ENCODE assay signal across 1 cellular context in the genomic region with DNA sequence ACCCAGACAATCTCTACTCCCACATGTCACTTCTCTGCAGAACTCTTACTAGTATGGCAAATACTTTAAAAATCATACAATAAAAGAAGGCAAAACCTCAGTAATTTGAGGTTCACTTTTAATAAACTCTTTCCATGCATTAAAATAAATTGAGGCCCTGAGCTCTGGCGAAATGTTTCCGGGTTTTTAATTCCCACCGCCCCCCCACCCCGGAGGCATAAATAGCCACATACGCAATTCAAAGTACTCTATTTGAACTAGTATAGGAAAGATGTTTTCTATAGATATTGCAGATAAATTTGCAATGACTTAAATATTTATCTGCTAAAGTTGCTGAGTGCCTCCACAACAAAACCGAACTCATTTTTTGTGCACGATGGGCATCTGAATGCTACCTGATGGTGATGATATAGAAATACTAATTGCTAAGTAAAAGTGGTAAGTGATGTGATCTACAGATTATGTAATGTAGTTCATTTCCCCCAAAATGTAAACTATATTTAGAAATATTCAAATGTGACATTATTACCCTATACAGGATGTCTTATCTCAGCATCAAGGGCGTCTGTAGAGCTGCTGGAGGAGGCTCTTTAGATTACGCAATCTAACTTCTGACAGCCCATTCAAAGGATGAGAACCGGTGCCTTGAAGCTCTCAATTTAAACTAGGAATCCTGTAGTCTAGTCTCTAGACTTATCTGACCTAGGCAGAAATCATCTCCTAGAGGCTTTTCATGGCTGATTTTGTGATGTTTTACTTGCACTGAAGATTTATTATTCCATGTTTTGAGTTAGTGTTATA.
TF ChIP-seq lines count a peak whose summit lies in the region.

No MANE protein-coding gene starts in this region.

TF ChIP-seq in K562, 482 proteins besides CTCF, POLR2A, EP300 and RAD21 (continued from another document and continues in another):
- 0 out of 2 replicates have a peak, but pooled peaks have one; percentile 32 for TF ChIP-seq JUN (IDR thresholded peaks at IDR 0.05; ENCODE audit: borderline replicate concordance, low read depth, low read length)
- TF ChIP-seq JUN (CRISPR knock-in tag; IDR thresholded peaks at IDR 0.05; ENCODE audit: borderline replicate concordance): no peak
- peak; percentile 85 for TF ChIP-seq HDAC3 (IDR thresholded peaks at IDR 0.05; ENCODE audit: borderline replicate concordance, partially characterized antibody)
- no peak for TF ChIP-seq TFAM (CRISPR knock-in tag; conservative IDR thresholded peaks at IDR 0.05)
- TF ChIP-seq ZNF174 (CRISPR knock-in tag; IDR thresholded peaks at IDR 0.05): no peak
- TF ChIP-seq ZNF347 (CRISPR knock-in tag; IDR thresholded peaks at IDR 0.05; ENCODE audit: low read depth): no peak
- 0 out of 2 replicates have a peak, but pooled peaks have one; percentile 34 for TF ChIP-seq HDAC2 (IDR thresholded peaks at IDR 0.05)
- TF ChIP-seq, protein P1, sequence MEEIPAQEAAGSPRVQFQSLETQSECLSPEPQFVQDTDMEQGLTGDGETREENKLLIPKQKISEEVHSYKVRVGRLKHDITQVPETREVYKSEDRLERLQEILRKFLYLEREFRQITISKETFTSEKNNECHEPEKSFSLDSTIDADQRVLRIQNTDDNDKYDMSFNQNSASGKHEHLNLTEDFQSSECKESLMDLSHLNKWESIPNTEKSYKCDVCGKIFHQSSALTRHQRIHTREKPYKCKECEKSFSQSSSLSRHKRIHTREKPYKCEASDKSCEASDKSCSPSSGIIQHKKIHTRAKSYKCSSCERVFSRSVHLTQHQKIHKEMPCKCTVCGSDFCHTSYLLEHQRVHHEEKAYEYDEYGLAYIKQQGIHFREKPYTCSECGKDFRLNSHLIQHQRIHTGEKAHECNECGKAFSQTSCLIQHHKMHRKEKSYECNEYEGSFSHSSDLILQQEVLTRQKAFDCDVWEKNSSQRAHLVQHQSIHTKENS (CRISPR knock-in tag; IDR thresholded peaks at IDR 0.05): peak; percentile 66; the same call in 1 of the 2 replicates
- 0 out of 2 replicates have a peak, but pooled peaks have one; percentile 43 for TF ChIP-seq ZNF766 (CRISPR knock-in tag; conservative IDR thresholded peaks at IDR 0.05)
- TF ChIP-seq, protein P2, sequence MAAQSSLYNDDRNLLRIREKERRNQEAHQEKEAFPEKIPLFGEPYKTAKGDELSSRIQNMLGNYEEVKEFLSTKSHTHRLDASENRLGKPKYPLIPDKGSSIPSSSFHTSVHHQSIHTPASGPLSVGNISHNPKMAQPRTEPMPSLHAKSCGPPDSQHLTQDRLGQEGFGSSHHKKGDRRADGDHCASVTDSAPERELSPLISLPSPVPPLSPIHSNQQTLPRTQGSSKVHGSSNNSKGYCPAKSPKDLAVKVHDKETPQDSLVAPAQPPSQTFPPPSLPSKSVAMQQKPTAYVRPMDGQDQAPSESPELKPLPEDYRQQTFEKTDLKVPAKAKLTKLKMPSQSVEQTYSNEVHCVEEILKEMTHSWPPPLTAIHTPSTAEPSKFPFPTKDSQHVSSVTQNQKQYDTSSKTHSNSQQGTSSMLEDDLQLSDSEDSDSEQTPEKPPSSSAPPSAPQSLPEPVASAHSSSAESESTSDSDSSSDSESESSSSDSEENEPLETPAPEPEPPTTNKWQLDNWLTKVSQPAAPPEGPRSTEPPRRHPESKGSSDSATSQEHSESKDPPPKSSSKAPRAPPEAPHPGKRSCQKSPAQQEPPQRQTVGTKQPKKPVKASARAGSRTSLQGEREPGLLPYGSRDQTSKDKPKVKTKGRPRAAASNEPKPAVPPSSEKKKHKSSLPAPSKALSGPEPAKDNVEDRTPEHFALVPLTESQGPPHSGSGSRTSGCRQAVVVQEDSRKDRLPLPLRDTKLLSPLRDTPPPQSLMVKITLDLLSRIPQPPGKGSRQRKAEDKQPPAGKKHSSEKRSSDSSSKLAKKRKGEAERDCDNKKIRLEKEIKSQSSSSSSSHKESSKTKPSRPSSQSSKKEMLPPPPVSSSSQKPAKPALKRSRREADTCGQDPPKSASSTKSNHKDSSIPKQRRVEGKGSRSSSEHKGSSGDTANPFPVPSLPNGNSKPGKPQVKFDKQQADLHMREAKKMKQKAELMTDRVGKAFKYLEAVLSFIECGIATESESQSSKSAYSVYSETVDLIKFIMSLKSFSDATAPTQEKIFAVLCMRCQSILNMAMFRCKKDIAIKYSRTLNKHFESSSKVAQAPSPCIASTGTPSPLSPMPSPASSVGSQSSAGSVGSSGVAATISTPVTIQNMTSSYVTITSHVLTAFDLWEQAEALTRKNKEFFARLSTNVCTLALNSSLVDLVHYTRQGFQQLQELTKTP (IDR thresholded peaks at IDR 0.05; ENCODE audit: low read depth in 1 of 2, partially characterized antibody in 2 of 2): peak; percentile 36 to 87
- TF ChIP-seq HSF4 (CRISPR knock-in tag; IDR thresholded peaks at IDR 0.05; ENCODE audit: borderline replicate concordance): no peak
- TF ChIP-seq, protein P3, sequence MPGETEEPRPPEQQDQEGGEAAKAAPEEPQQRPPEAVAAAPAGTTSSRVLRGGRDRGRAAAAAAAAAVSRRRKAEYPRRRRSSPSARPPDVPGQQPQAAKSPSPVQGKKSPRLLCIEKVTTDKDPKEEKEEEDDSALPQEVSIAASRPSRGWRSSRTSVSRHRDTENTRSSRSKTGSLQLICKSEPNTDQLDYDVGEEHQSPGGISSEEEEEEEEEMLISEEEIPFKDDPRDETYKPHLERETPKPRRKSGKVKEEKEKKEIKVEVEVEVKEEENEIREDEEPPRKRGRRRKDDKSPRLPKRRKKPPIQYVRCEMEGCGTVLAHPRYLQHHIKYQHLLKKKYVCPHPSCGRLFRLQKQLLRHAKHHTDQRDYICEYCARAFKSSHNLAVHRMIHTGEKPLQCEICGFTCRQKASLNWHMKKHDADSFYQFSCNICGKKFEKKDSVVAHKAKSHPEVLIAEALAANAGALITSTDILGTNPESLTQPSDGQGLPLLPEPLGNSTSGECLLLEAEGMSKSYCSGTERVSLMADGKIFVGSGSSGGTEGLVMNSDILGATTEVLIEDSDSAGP (CRISPR knock-in tag; IDR thresholded peaks at IDR 0.05): no peak
- TF ChIP-seq TRIM24 (IDR thresholded peaks at IDR 0.05): peak in 1 of 2 experiments; percentile 82; a peak in 1 of 4 replicates
- TF ChIP-seq CBX5 (IDR thresholded peaks at IDR 0.05; ENCODE audit: borderline replicate concordance, low read depth): no peak
- TF ChIP-seq, protein P4, sequence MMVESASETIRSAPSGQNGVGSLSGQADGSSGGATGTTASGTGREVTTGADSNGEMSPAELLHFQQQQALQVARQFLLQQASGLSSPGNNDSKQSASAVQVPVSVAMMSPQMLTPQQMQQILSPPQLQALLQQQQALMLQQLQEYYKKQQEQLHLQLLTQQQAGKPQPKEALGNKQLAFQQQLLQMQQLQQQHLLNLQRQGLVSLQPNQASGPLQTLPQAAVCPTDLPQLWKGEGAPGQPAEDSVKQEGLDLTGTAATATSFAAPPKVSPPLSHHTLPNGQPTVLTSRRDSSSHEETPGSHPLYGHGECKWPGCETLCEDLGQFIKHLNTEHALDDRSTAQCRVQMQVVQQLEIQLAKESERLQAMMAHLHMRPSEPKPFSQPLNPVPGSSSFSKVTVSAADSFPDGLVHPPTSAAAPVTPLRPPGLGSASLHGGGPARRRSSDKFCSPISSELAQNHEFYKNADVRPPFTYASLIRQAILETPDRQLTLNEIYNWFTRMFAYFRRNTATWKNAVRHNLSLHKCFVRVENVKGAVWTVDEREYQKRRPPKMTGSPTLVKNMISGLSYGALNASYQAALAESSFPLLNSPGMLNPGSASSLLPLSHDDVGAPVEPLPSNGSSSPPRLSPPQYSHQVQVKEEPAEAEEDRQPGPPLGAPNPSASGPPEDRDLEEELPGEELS (CRISPR knock-in tag; IDR thresholded peaks at IDR 0.05; ENCODE audit: borderline replicate concordance): no peak
- peak; percentile 67; the same call in 1 of the 2 replicates for TF ChIP-seq PHTF2 (CRISPR knock-in tag; IDR thresholded peaks at IDR 0.05)
- TF ChIP-seq NR4A1 (CRISPR knock-in tag; IDR thresholded peaks at IDR 0.05): no peak
- no peak for TF ChIP-seq NR4A1 (tag; IDR thresholded peaks at IDR 0.05)
- TF ChIP-seq SMARCC2 (IDR thresholded peaks at IDR 0.05; ENCODE audit: low read depth): peak; percentile 49; the same call in 1 of the 2 replicates
- TF ChIP-seq PHF21A (IDR thresholded peaks at IDR 0.05; ENCODE audit: borderline replicate concordance, low read depth): peak; percentile 45; the same call in 1 of the 2 replicates
- no peak for TF ChIP-seq TARDBP (IDR thresholded peaks at IDR 0.05)
- no peak for TF ChIP-seq BCL6 (CRISPR knock-in tag; IDR thresholded peaks at IDR 0.05)
- TF ChIP-seq, protein P5, sequence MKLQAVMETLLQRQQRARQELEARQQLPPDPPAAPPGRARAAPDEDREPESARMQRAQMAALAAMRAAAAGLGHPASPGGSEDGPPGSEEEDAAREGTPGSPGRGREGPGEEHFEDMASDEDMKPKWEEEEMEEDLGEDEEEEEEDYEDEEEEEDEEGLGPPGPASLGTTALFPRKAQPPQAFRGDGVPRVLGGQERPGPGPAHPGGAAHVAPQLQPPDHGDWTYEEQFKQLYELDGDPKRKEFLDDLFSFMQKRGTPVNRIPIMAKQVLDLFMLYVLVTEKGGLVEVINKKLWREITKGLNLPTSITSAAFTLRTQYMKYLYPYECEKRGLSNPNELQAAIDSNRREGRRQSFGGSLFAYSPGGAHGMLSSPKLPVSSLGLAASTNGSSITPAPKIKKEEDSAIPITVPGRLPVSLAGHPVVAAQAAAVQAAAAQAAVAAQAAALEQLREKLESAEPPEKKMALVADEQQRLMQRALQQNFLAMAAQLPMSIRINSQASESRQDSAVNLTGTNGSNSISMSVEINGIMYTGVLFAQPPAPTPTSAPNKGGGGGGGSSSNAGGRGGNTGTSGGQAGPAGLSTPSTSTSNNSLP (IDR thresholded peaks at IDR 0.05; ENCODE audit: borderline replicate concordance, low read depth, low read length): peak; percentile 52; the same call in 1 of the 2 replicates
- peak; percentile 92 for TF ChIP-seq POLR2H (tag; IDR thresholded peaks at IDR 0.05; ENCODE audit: low read depth)
- peak; percentile 73; the same call in 1 of the 2 replicates for TF ChIP-seq RFX7 (CRISPR knock-in tag; IDR thresholded peaks at IDR 0.05)
- peak; percentile 55 to 69; a peak in 3 of 4 replicates for TF ChIP-seq KDM1A (IDR thresholded peaks at IDR 0.05)
- no peak for TF ChIP-seq XRCC4 (IDR thresholded peaks at IDR 0.05; ENCODE audit: extremely low read depth, insufficient read depth, insufficient read length)
- peak; percentile 77; the same call in 1 of the 2 replicates for TF ChIP-seq ZFPM2 (CRISPR knock-in tag; IDR thresholded peaks at IDR 0.05)
- TF ChIP-seq ZNF197 (CRISPR knock-in tag; IDR thresholded peaks at IDR 0.05; ENCODE audit: low read depth): no peak
- TF ChIP-seq GABPA (tag; conservative IDR thresholded peaks at IDR 0.05; ENCODE audit: low read depth): peak; percentile 42; the same call in 1 of the 2 replicates
- TF ChIP-seq EWSR1 (IDR thresholded peaks at IDR 0.05; ENCODE audit: borderline replicate concordance, low read depth, partially characterized antibody): peak; percentile 55
- TF ChIP-seq, protein P6, sequence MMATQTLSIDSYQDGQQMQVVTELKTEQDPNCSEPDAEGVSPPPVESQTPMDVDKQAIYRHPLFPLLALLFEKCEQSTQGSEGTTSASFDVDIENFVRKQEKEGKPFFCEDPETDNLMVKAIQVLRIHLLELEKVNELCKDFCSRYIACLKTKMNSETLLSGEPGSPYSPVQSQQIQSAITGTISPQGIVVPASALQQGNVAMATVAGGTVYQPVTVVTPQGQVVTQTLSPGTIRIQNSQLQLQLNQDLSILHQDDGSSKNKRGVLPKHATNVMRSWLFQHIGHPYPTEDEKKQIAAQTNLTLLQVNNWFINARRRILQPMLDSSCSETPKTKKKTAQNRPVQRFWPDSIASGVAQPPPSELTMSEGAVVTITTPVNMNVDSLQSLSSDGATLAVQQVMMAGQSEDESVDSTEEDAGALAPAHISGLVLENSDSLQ (IDR thresholded peaks at IDR 0.05): peak; percentile 84
- TF ChIP-seq ELF2 (CRISPR knock-in tag; IDR thresholded peaks at IDR 0.05): peak; percentile 57; the same call in 1 of the 2 replicates
- no peak for TF ChIP-seq ZNF699 (CRISPR knock-in tag; IDR thresholded peaks at IDR 0.05; ENCODE audit: insufficient replicate concordance)
- TF ChIP-seq ARNT (IDR thresholded peaks at IDR 0.05): 0 out of 4 replicates have a peak, but pooled peaks of 1 of the 2 experiments have one; percentile 60
- no peak for TF ChIP-seq PHB (CRISPR knock-in tag; IDR thresholded peaks at IDR 0.05)
- TF ChIP-seq EGR1 (conservative IDR thresholded peaks at IDR 0.05): 0 out of 2 replicates have a peak, but pooled peaks have one; percentile 1
- TF ChIP-seq, protein P7, sequence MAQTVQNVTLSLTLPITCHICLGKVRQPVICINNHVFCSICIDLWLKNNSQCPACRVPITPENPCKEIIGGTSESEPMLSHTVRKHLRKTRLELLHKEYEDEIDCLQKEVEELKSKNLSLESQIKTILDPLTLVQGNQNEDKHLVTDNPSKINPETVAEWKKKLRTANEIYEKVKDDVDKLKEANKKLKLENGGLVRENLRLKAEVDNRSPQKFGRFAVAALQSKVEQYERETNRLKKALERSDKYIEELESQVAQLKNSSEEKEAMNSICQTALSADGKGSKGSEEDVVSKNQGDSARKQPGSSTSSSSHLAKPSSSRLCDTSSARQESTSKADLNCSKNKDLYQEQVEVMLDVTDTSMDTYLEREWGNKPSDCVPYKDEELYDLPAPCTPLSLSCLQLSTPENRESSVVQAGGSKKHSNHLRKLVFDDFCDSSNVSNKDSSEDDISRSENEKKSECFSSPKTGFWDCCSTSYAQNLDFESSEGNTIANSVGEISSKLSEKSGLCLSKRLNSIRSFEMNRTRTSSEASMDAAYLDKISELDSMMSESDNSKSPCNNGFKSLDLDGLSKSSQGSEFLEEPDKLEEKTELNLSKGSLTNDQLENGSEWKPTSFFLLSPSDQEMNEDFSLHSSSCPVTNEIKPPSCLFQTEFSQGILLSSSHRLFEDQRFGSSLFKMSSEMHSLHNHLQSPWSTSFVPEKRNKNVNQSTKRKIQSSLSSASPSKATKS (CRISPR knock-in tag; IDR thresholded peaks at IDR 0.05): peak; percentile 59; the same call in 1 of the 2 replicates
- peak in 1 of 2 experiments; percentile 16; a peak in 1 of 4 replicates for TF ChIP-seq FOXK2 (conservative IDR thresholded peaks at IDR 0.05 in 1 of 2, IDR thresholded peaks at IDR 0.05 in 1 of 2; ENCODE audit: low read depth in 2 of 2)
- TF ChIP-seq ZNF253 (CRISPR knock-in tag; conservative IDR thresholded peaks at IDR 0.05): no peak; the same call in 1 of the 2 replicates
- no peak for TF ChIP-seq SLC30A9 (CRISPR knock-in tag; IDR thresholded peaks at IDR 0.05)
- peak; percentile 5; the same call in 1 of the 2 replicates for TF ChIP-seq ZFP1 (CRISPR knock-in tag; IDR thresholded peaks at IDR 0.05)
- TF ChIP-seq NCOA4 (IDR thresholded peaks at IDR 0.05; ENCODE audit: partially characterized antibody): no peak
- peak; percentile 89 for TF ChIP-seq JUND (IDR thresholded peaks at IDR 0.05; ENCODE audit: borderline replicate concordance, low read depth, low read length)
- peak; percentile 78; the same call in 2 of the 3 replicates for TF ChIP-seq JUND (tag; IDR thresholded peaks at IDR 0.05; ENCODE audit: borderline replicate concordance, low read depth, low read length)
- TF ChIP-seq DACH1 (IDR thresholded peaks at IDR 0.05; ENCODE audit: partially characterized antibody): peak; percentile 74
- TF ChIP-seq ZNF57 (CRISPR knock-in tag; IDR thresholded peaks at IDR 0.05): no peak
- no peak for TF ChIP-seq PRPF4 (IDR thresholded peaks at IDR 0.05; ENCODE audit: insufficient read depth, low read depth, low read length, poor library complexity, severe bottlenecking)
- no peak for TF ChIP-seq HLTF (IDR thresholded peaks at IDR 0.05)
- no peak for TF ChIP-seq ZNF436 (CRISPR knock-in tag; IDR thresholded peaks at IDR 0.05)
- peak; percentile 52; the same call in 1 of the 2 replicates for TF ChIP-seq ELF1 (tag; IDR thresholded peaks at IDR 0.05)
